ENCODE assay signal across 8 cellular contexts in genomic region chr7:95772298-95772770, GRCh38. TPM values are rescaled to one million over a fixed set of nuclear protein-coding genes. Genes with fewer than 3 reads are reported as not detected.
A peak's percentile ranks its signal among the peaks of the same experiment; 100 is the strongest.
DNase-seq lines count a peak whose midpoint lies in the region; ATAC-seq and TF ChIP-seq lines count a peak whose summit lies in the region.

Gene DYNC1I1, plus strand, starts transcription at chr7:95772554. Its CDS starts 32,176 bp downstream, at chr7:95804730.

- H3K9me3 ChIP-seq in mucosa of descending colon (no peaks in the 10 kb centered on the region), stomach (no peaks in the 10 kb centered on the region)

- TF ChIP-seq POLR2A in stomach (IDR thresholded peaks at IDR 0.05) = no peak

- peaks cover 48% of the 10 kb centered on the region for H3K27me3 Mint-ChIP-seq in WTC11 (ENCODE audit: low read depth)

- H3K36me3 ChIP-seq in mucosa of descending colon (ENCODE audit: low read depth) (no peaks in the 10 kb centered on the region), stomach (no peaks in the 10 kb centered on the region)

- H3K4me3 ChIP-seq in AG09309 (ENCODE audit: control insufficient read depth, low read depth, low read length) = peak within 1 kb of the TSS; percentile 36
- H3K4me3 ChIP-seq in mucosa of descending colon = no peak within 1 kb of the TSS
- peak within 1 kb of the TSS; percentile 56 to 76 (median 72) for H3K4me3 ChIP-seq in stomach

- POLR2A ChIA-PET in WTC11 (lab: Charles Lee) = no interaction called here

- H3K27ac ChIP-seq in stomach = peak within 1 kb of the TSS in 3 of 5 donors; percentile 39 to 85 (median 63)

- H3K4me1 Mint-ChIP-seq in WTC11 = peaks cover 19% of the 10 kb centered on the region

- ATAC-seq in GM18858 (IDR thresholded peaks at IDR 0.05; ENCODE audit: unreplicated experiment) (peak; percentile 92), HG02973 (IDR thresholded peaks at IDR 0.05; ENCODE audit: unreplicated experiment) (peak; percentile 83), WTC11 (peak; percentile 84), esophagus mucosa (peak; percentile 95), mucosa of descending colon (peak; percentile 90)

- intact Hi-C loops in mucosa of descending colon (cut with DNase I, micrococcal nuclease) (no loop called here), stomach (cut with DNase I; ENCODE audit: low total_unique reads) (no loop called here)

- H3K9me3 Mint-ChIP-seq in WTC11 = no peaks in the 10 kb centered on the region

- TF ChIP-seq CTCF in AG09309 (IDR thresholded peaks at IDR 0.05; ENCODE audit: control insufficient read depth, insufficient read depth, low read depth, low read length, missing control alignments) (no peak), WTC11 (IDR thresholded peaks at IDR 0.05) (no peak), mucosa of descending colon (IDR thresholded peaks at IDR 0.05) (no peak), stomach (IDR thresholded peaks at IDR 0.05) (no peak)

- peak within 1 kb of the TSS; percentile 75 for H3K4me3 Mint-ChIP-seq in WTC11

- DNase-seq in AG09309 (ENCODE audit: low read depth) (no peak), NCI-H1694 treated with DMSO at 0.1 percent for 48 hours (lab: John Stamatoyannopoulos, UW) (peak; percentile 48), WTC11 (ENCODE audit: low spot score) (peak; percentile 71), mucosa of descending colon (peak; percentile 47 to 74 (median 60)), stomach (peak; percentile 61)

- H3K27me3 ChIP-seq in stomach = peaks cover 0 to 13% (median 11%) of the 10 kb centered on the region in 3 donors

- CTCF ChIA-PET in WTC11 (lab: Charles Lee) = interaction anchor here (0.8 to 1.5 kb wide), 6 partner anchors 47 to 99 kb away, joined by 3 to 7 read pairs (median 3); no protein-coding TSS in a partner anchor

- TF ChIP-seq EP300 in stomach (IDR thresholded peaks at IDR 0.05) = no peak

- WGBS in stomach, 5 donors = 0 to 3% (median 0%) methylated on average over 4 to 49 of the region's 49 CpGs

- no peak within 1 kb of the TSS for H3K27ac Mint-ChIP-seq in WTC11

- H3K36me3 Mint-ChIP-seq in WTC11 = no peaks in the 10 kb centered on the region

- H3K4me1 ChIP-seq in mucosa of descending colon (ENCODE audit: low read depth) = no peaks in the 10 kb centered on the region
- peaks cover 0 to 29% (median 8%) of the 10 kb centered on the region in 4 donors for H3K4me1 ChIP-seq in stomach

TF ChIP-seq in WTC11, 78 proteins besides CTCF, POLR2A, EP300 and RAD21 (continues in another document):
- TF ChIP-seq GRHL2 (CRISPR knock-in tag; IDR thresholded peaks at IDR 0.05; ENCODE audit: insufficient replicate concordance, severe bottlenecking) (no peak), ZMAT4 (CRISPR knock-in tag; IDR thresholded peaks at IDR 0.05) (no peak), ZNF281 (CRISPR knock-in tag; IDR thresholded peaks at IDR 0.05) (no peak), HMGXB4 (CRISPR knock-in tag; IDR thresholded peaks at IDR 0.05) (peak; percentile 26; the same call in 1 of the 2 replicates), NFATC4 (CRISPR knock-in tag; IDR thresholded peaks at IDR 0.05) (no peak), NFYB (CRISPR knock-in tag; conservative IDR thresholded peaks at IDR 0.05; ENCODE audit: low read depth) (no peak), NFE2L1 (CRISPR knock-in tag; IDR thresholded peaks at IDR 0.05) (no peak), FOXP4 (CRISPR knock-in tag; IDR thresholded peaks at IDR 0.05) (no peak), MLX (CRISPR knock-in tag; IDR thresholded peaks at IDR 0.05) (no peak), ZNF219 (CRISPR knock-in tag; IDR thresholded peaks at IDR 0.05; ENCODE audit: borderline replicate concordance) (no peak), PRRX2 (CRISPR knock-in tag; IDR thresholded peaks at IDR 0.05) (no peak), ZNF232 (CRISPR knock-in tag; IDR thresholded peaks at IDR 0.05) (no peak), E2F4 (CRISPR knock-in tag; IDR thresholded peaks at IDR 0.05; ENCODE audit: borderline replicate concordance, low read depth) (no peak), ETV6 (CRISPR knock-in tag; IDR thresholded peaks at IDR 0.05) (0 out of 2 replicates have a peak, but pooled peaks have one; percentile 31), USF2 (CRISPR knock-in tag; IDR thresholded peaks at IDR 0.05) (no peak), SP1 (CRISPR knock-in tag; conservative IDR thresholded peaks at IDR 0.05) (peak; percentile 61; the same call in 1 of the 2 replicates), SOX15 (CRISPR knock-in tag; IDR thresholded peaks at IDR 0.05) (no peak)

RNA-seq across cellular contexts. Expression of gene DYNC1I1, which starts in this region (rescaled TPM):
- total RNA-seq in WTC11 (2021) (2.8 to 3.4 TPM (median 3.3 TPM) in 3 replicates), esophagus mucosa (7.4 TPM), mucosa of descending colon (10 to 100 TPM in 1 of 3 donors, 1 to 10 TPM in 1, under 1 TPM in 1; 0.41 to 42.6 (median 1.5) TPM), stomach (10 to 100 TPM in 3 of 5 donors, 1 to 10 TPM in 2; 5.1 to 69.4 (median 16.5) TPM)
- 1 to 10 TPM in 2 of 3 donors, under 1 TPM in 1; 0.93 to 1.5 (median 1.4) TPM for polyA plus RNA-seq in stomach
